ENCODE assay signal across 8 cellular contexts in the genomic region with DNA sequence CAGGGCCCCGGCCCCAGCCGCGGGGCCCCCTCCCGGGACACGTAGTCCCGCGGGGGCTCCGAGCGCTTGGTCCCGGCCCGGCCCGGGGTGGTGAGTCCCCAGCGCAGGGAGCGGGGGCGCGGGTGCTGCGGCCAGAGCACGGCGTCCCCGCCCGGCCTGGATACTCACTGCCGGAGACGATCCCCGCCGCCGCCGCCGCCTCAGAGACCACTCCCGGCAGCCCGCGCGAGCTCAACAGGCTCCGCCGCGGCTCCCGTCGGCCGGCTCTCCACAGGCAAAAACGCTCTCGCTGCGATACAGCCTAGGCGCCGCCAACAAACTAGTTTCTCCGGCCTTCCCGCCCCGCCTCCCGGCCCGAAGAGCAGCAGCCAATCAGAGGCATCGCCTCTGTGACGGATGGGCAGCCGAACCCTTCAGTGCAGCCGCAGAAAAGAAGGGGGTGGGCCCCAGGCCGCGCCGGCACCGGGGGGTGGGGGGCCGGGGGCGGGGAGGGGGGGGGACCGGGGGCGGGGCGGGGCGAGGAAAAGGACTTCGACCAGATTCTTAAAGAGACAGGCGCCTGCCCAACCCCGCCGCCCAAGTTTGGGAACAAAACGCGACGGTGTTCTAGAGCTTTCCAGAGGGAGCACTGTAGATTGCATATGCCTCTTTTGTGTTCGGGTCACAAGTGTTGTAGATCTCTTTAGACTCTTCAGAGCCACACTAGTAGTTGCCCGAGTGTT. TPM values are rescaled to one million over a fixed set of nuclear protein-coding genes. Genes with fewer than 3 reads are reported as not detected.
DNase-seq lines count a peak whose midpoint lies in the region; ATAC-seq, FAIRE-seq and TF ChIP-seq lines count a peak whose summit lies in the region.

Gene KLHL25 (minus strand): TSS at position 328 of the 722 bp plus-strand sequence. CDS start 25,115 bp downstream, outside the sequence.

- TF ChIP-seq POLR2A in GM12892 (IDR thresholded peaks at IDR 0.05; ENCODE audit: low read depth, low read length) (peak; percentile 63; the same call in 1 of the 2 replicates), upper lobe of left lung (IDR thresholded peaks at IDR 0.05) (peak in 3 of 4 donors; percentile 53 to 87 (median 71))

- FAIRE-seq in GM12892 (lab: Jason Lieb, UNC), result peak; percentile 92

- TF ChIP-seq CTCF in upper lobe of left lung (IDR thresholded peaks at IDR 0.05), result no peak

- peak within 1 kb of the TSS; percentile 83 to 94 (median 93) for H3K4me3 ChIP-seq in upper lobe of left lung

- intact Hi-C loops in left cardiac atrium (cut with DNase I), result no loop called here
- intact Hi-C loops in posterior vena cava (cut with DNase I), result loop anchor here in 1 of 2 donors (5.0 kb wide), 2 partner anchors 38 to 42 kb away; no protein-coding TSS in a partner anchor

- DNase-seq in GM12892 (ENCODE audit: insufficient read length) (peak; percentile 97), NCI-H1436 (lab: John Stamatoyannopoulos, UW) (peak; percentile 93), SW480 (ENCODE audit: low spot score) (peak; percentile 96), amniotic epithelial cell (ENCODE audit: low read depth) (peak; percentile 90), left cardiac atrium (peak; percentile 96), posterior vena cava (ENCODE audit: low spot score) (peak; percentile 98), upper lobe of left lung (peak; percentile 95 to 96)

- 0 to 3% methylated on average over 5 to 17 of the region's 71 CpGs for WGBS in upper lobe of left lung, 2 donors

- ATAC-seq in HG02840 (IDR thresholded peaks at IDR 0.05; ENCODE audit: low FRiP score, unreplicated experiment) (peak; percentile 97), left cardiac atrium (peak; percentile 98 to 99), upper lobe of left lung (ENCODE audit: low FRiP score in 2 of 2) (peak; percentile 97 to 98)

- no peaks in the 10 kb centered on the region for H3K27me3 ChIP-seq in upper lobe of left lung

- H3K27ac ChIP-seq in upper lobe of left lung, result peak within 1 kb of the TSS; percentile 83 to 95 (median 88)

- H3K4me1 ChIP-seq in upper lobe of left lung, result peaks cover 22 to 27% (median 23%) of the 10 kb centered on the region in 4 donors

- no peaks in the 10 kb centered on the region for H3K36me3 ChIP-seq in upper lobe of left lung

- no peak for TF ChIP-seq EP300 in upper lobe of left lung (IDR thresholded peaks at IDR 0.05)

- H3K9me3 ChIP-seq in upper lobe of left lung, result no peaks in the 10 kb centered on the region

RNA-seq across cellular contexts. Expression of gene KLHL25, which starts in this region (rescaled TPM):
- polyA plus RNA-seq in GM12892 (2012; ENCODE audit: missing spikeins), result 0.81 TPM
- total RNA-seq in left cardiac atrium, result 1 to 10 TPM; 5.9 to 7.3 TPM
- total RNA-seq in posterior vena cava, result 10 to 100 TPM; 10.0 to 10.3 TPM
- total RNA-seq in upper lobe of left lung, result 10 to 100 TPM in 1 of 6 donors, 1 to 10 TPM in 5; 3.0 to 24.1 (median 5.6) TPM

Comparison
In these comparisons a context has a peak if more than half of its experiments do, and no peak if none do; other contexts are left out.
1. Peak in every context shown above with its lines: DNase-seq, ATAC-seq, H3K4me3 ChIP-seq and H3K27ac ChIP-seq.